20 cellular contexts compared by ENCODE assay signal in genomic region chr13:49340161-49340560, GRCh38.
DNase-seq lines count a peak whose midpoint lies in the region; ATAC-seq and TF ChIP-seq lines count a peak whose summit lies in the region.
"Had no signal": no experiment of that assay in that cellular context is flagged by ENCODE, and none has a peak within 500 bp of the region (broad histone marks: within the 10 kb centered on the region; RNA-seq: fewer than 3 reads in every experiment).

No MANE protein-coding gene starts in this region.

- no peaks in the 10 kb centered on the region for H3K36me3 ChIP-seq in thyroid gland
- H3K36me3 ChIP-seq in right lobe of liver: no peaks in the 10 kb centered on the region

- H3K27ac ChIP-seq in right cardiac atrium (ENCODE audit: low read length): peak overlapping the region; percentile 91
- peak overlapping the region; percentile 38 to 62 (median 45) for H3K27ac ChIP-seq in thyroid gland
- no peak overlapping the region for H3K27ac ChIP-seq in right lobe of liver
- H3K27ac ChIP-seq: 22Rv1, A549, GM23248, HL-60 had no signal

- WGBS in right cardiac atrium: 70% methylated on average over 10 of the region's 10 CpGs
- WGBS in thyroid gland, 2 donors: 36 to 39% methylated on average over 10 of the region's 10 CpGs
- 82% methylated on average over 10 of the region's 10 CpGs for WGBS in right lobe of liver (ENCODE audit: insufficient coverage, low coverage, low lambda C conversion rate, missing lambda C conversion rate)

- CTCF ChIA-PET in activated CD8-positive, alpha-beta T cell treated with anti-CD3 and anti-CD28 coated beads for 36 hours (lab: Charles Lee): interaction anchor here (1.1 kb wide), 1 partner anchor 59 kb away, joined by 3 read pairs; no protein-coding TSS in a partner anchor

- ATAC-seq in right cardiac atrium (peak; percentile 68 to 85), Right ventricle myocardium inferior (no peak), right lobe of liver (no peak)
- ATAC-seq in activated CD8-positive, alpha-beta T cell treated with anti-CD3 and anti-CD28 coated beads for 36 hours: no peak
- ATAC-seq: A549, HCT116 had no signal

- intact Hi-C loops in right cardiac atrium (cut with DNase I) (no loop called here), Right ventricle myocardium inferior (cut with DNase I) (no loop called here), thyroid gland (cut with DNase I) (no loop called here), right lobe of liver (cut with DNase I) (no loop called here)
- intact Hi-C loops in activated CD8-positive, alpha-beta T cell treated with anti-CD3 and anti-CD28 coated beads for 36 hours (cut with micrococcal nuclease): no loop called here

- H3K4me1 ChIP-seq in right cardiac atrium (ENCODE audit: control insufficient read depth, insufficient read depth, low read length) (peaks cover 1% of the 10 kb centered on the region), thyroid gland (peaks cover 12 to 13% of the 10 kb centered on the region in 2 donors), right lobe of liver (peaks cover 0 to 6% (median 0%) of the 10 kb centered on the region in 4 donors)
- H3K4me1 ChIP-seq: A549 had no signal

- H3K4me1 Mint-ChIP-seq in activated CD8-positive, alpha-beta T cell treated with anti-CD3 and anti-CD28 coated beads for 36 hours (ENCODE audit: low read depth): peaks cover 2% of the 10 kb centered on the region
- H3K4me1 Mint-ChIP-seq: CD8-positive, alpha-beta memory T cell had no signal

- TF ChIP-seq CTCF in thyroid gland (IDR thresholded peaks at IDR 0.05): peak in 1 of 6 experiments; percentile 8
- no peak for TF ChIP-seq CTCF in activated CD8-positive, alpha-beta T cell treated with anti-CD3 and anti-CD28 coated beads for 36 hours (IDR thresholded peaks at IDR 0.05)
- no peak for TF ChIP-seq CTCF in right lobe of liver (IDR thresholded peaks at IDR 0.05)

- H3K9me3 Mint-ChIP-seq in activated CD8-positive, alpha-beta T cell treated with anti-CD3 and anti-CD28 coated beads for 36 hours: no peaks in the 10 kb centered on the region
- H3K9me3 Mint-ChIP-seq: CD8-positive, alpha-beta memory T cell; HFFc6 had no signal

- H3K27me3 ChIP-seq in right cardiac atrium (ENCODE audit: control insufficient read depth, insufficient read depth) (no peaks in the 10 kb centered on the region), thyroid gland (no peaks in the 10 kb centered on the region), right lobe of liver (no peaks in the 10 kb centered on the region)

- no peaks in the 10 kb centered on the region for H3K9me3 ChIP-seq in right cardiac atrium (ENCODE audit: control insufficient read depth, low read length)
- no peaks in the 10 kb centered on the region for H3K9me3 ChIP-seq in thyroid gland
- H3K9me3 ChIP-seq in right lobe of liver: no peaks in the 10 kb centered on the region
- H3K9me3 ChIP-seq: A549 had no signal

- H3K27ac Mint-ChIP-seq in activated CD8-positive, alpha-beta T cell treated with anti-CD3 and anti-CD28 coated beads for 36 hours: no peak overlapping the region
- H3K27ac Mint-ChIP-seq: CD8-positive, alpha-beta memory T cell; HFFc6 had no signal

- TF ChIP-seq POLR2A in thyroid gland (IDR thresholded peaks at IDR 0.05) (peak in 1 of 2 donors; percentile 13), right lobe of liver (IDR thresholded peaks at IDR 0.05) (no peak)

- POLR2A ChIA-PET in activated CD8-positive, alpha-beta T cell treated with anti-CD3 and anti-CD28 coated beads for 36 hours (lab: Charles Lee): no interaction called here

- DNase-seq in NCI-H526 (lab: John Stamatoyannopoulos, UW) (peak; percentile 86 to 88), NCI-H526 treated with DMSO at 0.1 percent for 48 hours (lab: John Stamatoyannopoulos, UW) (no peak), right cardiac atrium (no peak), Right ventricle myocardium inferior (ENCODE audit: missing footprints) (no peak), NCI-H510A treated with DMSO at 0.1 percent for 48 hours (lab: John Stamatoyannopoulos, UW) (peak; percentile 31), thyroid gland (peak; percentile 85 to 86), right lobe of liver (no peak)
- no peak for DNase-seq in activated CD8-positive, alpha-beta T cell treated with anti-CD3 and anti-CD28 coated beads for 36 hours
- DNase-seq: AML-193; CD8-positive, alpha-beta memory T cell; COR-L47; DMS 273 treated with DMSO at 0.1 percent for 48 hours; DMS53; GM23248; H7; HFFc6 had no signal

- H3K27me3 Mint-ChIP-seq in activated CD8-positive, alpha-beta T cell treated with anti-CD3 and anti-CD28 coated beads for 36 hours: no peaks in the 10 kb centered on the region
- H3K27me3 Mint-ChIP-seq: CD8-positive, alpha-beta memory T cell had no signal

- H3K4me3 Mint-ChIP-seq in activated CD8-positive, alpha-beta T cell treated with anti-CD3 and anti-CD28 coated beads for 36 hours: no peak overlapping the region
- H3K4me3 Mint-ChIP-seq: CD8-positive, alpha-beta memory T cell; HFFc6 had no signal

- H3K4me3 ChIP-seq in right cardiac atrium (ENCODE audit: low read length) (no peak overlapping the region), thyroid gland (replicated peaks in 1 of 3) (no peak overlapping the region), right lobe of liver (no peak overlapping the region)
- H3K4me3 ChIP-seq: A549, GM23248 had no signal

- no peaks in the 10 kb centered on the region for H3K36me3 Mint-ChIP-seq in activated CD8-positive, alpha-beta T cell treated with anti-CD3 and anti-CD28 coated beads for 36 hours (ENCODE audit: low read depth)

Comparison
In these comparisons a context has a peak if more than half of its experiments do, and no peak if none do; other contexts are left out.
1. DNase-seq: peak in NCI-H526 (2 of 2), NCI-H510A treated with DMSO at 0.1 percent for 48 hours (single experiment) and thyroid gland (2 of 2); none in NCI-H526 treated with DMSO at 0.1 percent for 48 hours (single experiment), right cardiac atrium (0 of 3), Right ventricle myocardium inferior (single experiment), activated CD8-positive, alpha-beta T cell treated with anti-CD3 and anti-CD28 coated beads for 36 hours (single experiment) and right lobe of liver (0 of 3).
2. ATAC-seq: peak in right cardiac atrium (2 of 2); none in Right ventricle myocardium inferior (single experiment), activated CD8-positive, alpha-beta T cell treated with anti-CD3 and anti-CD28 coated beads for 36 hours (single experiment) and right lobe of liver (0 of 4).
3. H3K27ac ChIP-seq: peak in right cardiac atrium (single experiment) and thyroid gland (3 of 3); none in right lobe of liver (0 of 3).